ENCODE assay signal across 8 cellular contexts in genomic region chr19:33376423-33376822, GRCh38. TPM values are rescaled to one million over a fixed set of nuclear protein-coding genes. Genes with fewer than 3 reads are reported as not detected.
DNase-seq lines count a peak whose midpoint lies in the region; ATAC-seq and TF ChIP-seq lines count a peak whose summit lies in the region.
"Had no signal": no experiment of that assay in that cellular context is flagged by ENCODE, and none has a peak within 500 bp of the region (broad histone marks: within the 10 kb centered on the region; RNA-seq: fewer than 3 reads in every experiment).

No MANE protein-coding gene starts in this region.

- no peak overlapping the region for H3K56ac ChIP-seq in IMR-90 (ENCODE audit: extremely low read depth, insufficient read depth, low read length)

- H3K4me1 ChIP-seq in IMR-90 (ENCODE audit: control insufficient read depth, insufficient read depth, low read length) (peaks cover 8% of the 10 kb centered on the region), tibial artery (peaks cover 0 to 37% (median 16%) of the 10 kb centered on the region in 4 donors)

- H2BK120ac ChIP-seq in IMR-90 (ENCODE audit: low read depth, low read length): no peak overlapping the region

- H3K9me1 ChIP-seq in IMR-90 (ENCODE audit: insufficient read depth, low read length): peaks cover 33% of the 10 kb centered on the region

- no peak overlapping the region for H3K4me3 ChIP-seq in IMR-90 (ENCODE audit: insufficient read depth, low read depth, low read length)
- H3K4me3 ChIP-seq in tibial artery: no peak overlapping the region

- no peak overlapping the region for H2BK5ac ChIP-seq in IMR-90 (ENCODE audit: low read depth, low read length, poor library complexity, severe bottlenecking)

- H3K36me3 ChIP-seq in IMR-90 (ENCODE audit: control insufficient read depth, insufficient read depth, low read length) (peaks cover 10% of the 10 kb centered on the region), tibial artery (peaks cover 0 to 13% (median 4%) of the 10 kb centered on the region in 3 donors)

- ATAC-seq in IMR-90 (ENCODE audit: low read depth) (no peak), left colon (peak; percentile 57)

- no peak overlapping the region for H4K5ac ChIP-seq in IMR-90 (ENCODE audit: low read depth, low read length)

- in situ Hi-C loops in IMR-90 (cut with MboI; ENCODE audit: low sequenced_read_pairs): no loop called here

- H3K23ac ChIP-seq in IMR-90 (ENCODE audit: low read depth, low read length): no peak overlapping the region

- no peak overlapping the region for H3K18ac ChIP-seq in IMR-90 (ENCODE audit: low read depth, low read length)

- H3K79me1 ChIP-seq in IMR-90 (ENCODE audit: low read depth in 1 of 2, low read length in 2 of 2): peaks cover 22 to 62% of the 10 kb centered on the region in 2 experiments

- no peak overlapping the region for H3K9ac ChIP-seq in IMR-90 (ENCODE audit: low read depth, low read length)

- no peak overlapping the region for H2BK15ac ChIP-seq in IMR-90 (ENCODE audit: low read depth, low read length)

- H4K20me1 ChIP-seq in IMR-90 (ENCODE audit: insufficient read depth, low read length): peaks cover 73% of the 10 kb centered on the region

- no TSS peak for BruUV-seq in IMR-90 (replicated peaks; lab: Mats Ljungman, UMichigan)

- no peak for TF ChIP-seq RAD21 in IMR-90 (IDR thresholded peaks at IDR 0.05; ENCODE audit: low read length)

- no peak overlapping the region for H3K4ac ChIP-seq in IMR-90 (ENCODE audit: low read depth, low read length)

- peak overlapping the region; percentile 61; the same call in 1 of the 2 replicates for H3K14ac ChIP-seq in IMR-90 (replicated peaks; ENCODE audit: low read depth, low read length)

- H3K27me3 ChIP-seq in IMR-90 (ENCODE audit: control insufficient read depth, insufficient read depth, low read length) (no peaks in the 10 kb centered on the region), tibial artery (no peaks in the 10 kb centered on the region)

- CTCF ChIA-PET in IMR-90 (lab: Yijun Ruan, JAX): no interaction called here

- no peak overlapping the region for H3K27ac ChIP-seq in IMR-90 (ENCODE audit: insufficient read depth, low read length)
- H3K27ac ChIP-seq in tibial artery: no peak overlapping the region

- dilution Hi-C loops in IMR-90 (cut with HindIII; ENCODE audit: low sequenced_read_pairs, unreplicated experiment): no loop called here

- 0 out of 2 replicates have a peak, but pooled peaks have one; percentile 34 for TF ChIP-seq POLR2A in IMR-90 (IDR thresholded peaks at IDR 0.05; ENCODE audit: low read depth, low read length)

- no CpG with 5 or more reads among the region's 2 CpGs for WGBS in IMR-90 (ENCODE audit: extremely low coverage in 2 of 2, insufficient read length in 1 of 2), 2 experiments

- H4K8ac ChIP-seq in IMR-90 (ENCODE audit: low read depth in 2 of 2, low read length in 2 of 2): no peak overlapping the region

- peak overlapping the region; percentile 31 for H2AK9ac ChIP-seq in IMR-90 (replicated peaks; ENCODE audit: low read depth, low read length, poor library complexity)

- intact Hi-C loops in IMR-90 (cut with micrococcal nuclease): no loop called here
- intact Hi-C loops in left colon (cut with DNase I, micrococcal nuclease): no loop called here
- intact Hi-C loops in tibial artery (cut with DNase I; ENCODE audit: low total_unique reads): no loop called here

- POLR2A ChIA-PET in IMR-90 (lab: Charles Lee; ENCODE audit: unreplicated experiment): no interaction called here

- H3K9me3 ChIP-seq in IMR-90 (ENCODE audit: control insufficient read depth, insufficient read depth, low read length) (no peaks in the 10 kb centered on the region), tibial artery (no peaks in the 10 kb centered on the region)

- TF ChIP-seq CTCF in IMR-90 (conservative IDR thresholded peaks at IDR 0.05; ENCODE audit: low read depth, low read length): no peak
- no peak for TF ChIP-seq CTCF in tibial artery (IDR thresholded peaks at IDR 0.05)

- no peak overlapping the region for H2BK20ac ChIP-seq in IMR-90 (ENCODE audit: low read depth, low read length)

- no peak overlapping the region for H3K4me2 ChIP-seq in IMR-90 (ENCODE audit: low read depth, low read length)

- no peak overlapping the region for H2AK5ac ChIP-seq in IMR-90 (ENCODE audit: low read depth, low read length)

- H4K91ac ChIP-seq in IMR-90 (ENCODE audit: insufficient read depth, low read depth, low read length): no peak overlapping the region

- H2AFZ ChIP-seq in IMR-90 (replicated peaks; ENCODE audit: low read length, poor library complexity): no peak overlapping the region

- DNase-seq in IMR-90 (peak; percentile 87), astrocyte of the hippocampus (ENCODE audit: low read depth, low spot score) (peak; percentile 83), left colon (peak; percentile 91 to 93), tibial artery (peak; percentile 74 to 84), SKM-1 treated with dmso at 0.1 percent for 144 hours (lab: John Stamatoyannopoulos, UW; ENCODE audit: unreplicated experiment) (no peak)
- no peak for DNase-seq in stimulated activated naive CD4-positive, alpha-beta T cell treated with Interleukin-2 at 50 U/mL for 16 hours (lab: John Stamatoyannopoulos, UW)
- no peak for DNase-seq in activated CD4-positive, alpha-beta T cell treated with anti-CD3 and anti-CD28 coated beads, Interleukin-2, amount 50 U/mL, for 4 hours
- DNase-seq: H7 had no signal

TF ChIP-seq in IMR-90, 13 proteins besides CTCF, POLR2A, EP300 and RAD21:
- no peak for TF ChIP-seq MAFK (IDR thresholded peaks at IDR 0.05; ENCODE audit: low read depth, low read length)
- no peak for TF ChIP-seq NFE2L2 (IDR thresholded peaks at IDR 0.05; ENCODE audit: low read depth, low read length)
- TF ChIP-seq RFX5 (IDR thresholded peaks at IDR 0.05; ENCODE audit: low read depth, low read length): no peak
- TF ChIP-seq, protein P1, sequence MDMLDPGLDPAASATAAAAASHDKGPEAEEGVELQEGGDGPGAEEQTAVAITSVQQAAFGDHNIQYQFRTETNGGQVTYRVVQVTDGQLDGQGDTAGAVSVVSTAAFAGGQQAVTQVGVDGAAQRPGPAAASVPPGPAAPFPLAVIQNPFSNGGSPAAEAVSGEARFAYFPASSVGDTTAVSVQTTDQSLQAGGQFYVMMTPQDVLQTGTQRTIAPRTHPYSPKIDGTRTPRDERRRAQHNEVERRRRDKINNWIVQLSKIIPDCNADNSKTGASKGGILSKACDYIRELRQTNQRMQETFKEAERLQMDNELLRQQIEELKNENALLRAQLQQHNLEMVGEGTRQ (IDR thresholded peaks at IDR 0.05; ENCODE audit: low read depth, low read length): no peak
- TF ChIP-seq, protein P2, sequence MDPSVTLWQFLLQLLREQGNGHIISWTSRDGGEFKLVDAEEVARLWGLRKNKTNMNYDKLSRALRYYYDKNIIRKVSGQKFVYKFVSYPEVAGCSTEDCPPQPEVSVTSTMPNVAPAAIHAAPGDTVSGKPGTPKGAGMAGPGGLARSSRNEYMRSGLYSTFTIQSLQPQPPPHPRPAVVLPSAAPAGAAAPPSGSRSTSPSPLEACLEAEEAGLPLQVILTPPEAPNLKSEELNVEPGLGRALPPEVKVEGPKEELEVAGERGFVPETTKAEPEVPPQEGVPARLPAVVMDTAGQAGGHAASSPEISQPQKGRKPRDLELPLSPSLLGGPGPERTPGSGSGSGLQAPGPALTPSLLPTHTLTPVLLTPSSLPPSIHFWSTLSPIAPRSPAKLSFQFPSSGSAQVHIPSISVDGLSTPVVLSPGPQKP (IDR thresholded peaks at IDR 0.05; ENCODE audit: borderline replicate concordance, low read depth, low read length): no peak
- no peak for TF ChIP-seq MAZ (IDR thresholded peaks at IDR 0.05; ENCODE audit: borderline replicate concordance, low read depth, low read length)
- TF ChIP-seq CHD1 (IDR thresholded peaks at IDR 0.05; ENCODE audit: low read depth, low read length): 0 out of 2 replicates have a peak, but pooled peaks have one; percentile 18
- no peak for TF ChIP-seq MXI1 (IDR thresholded peaks at IDR 0.05; ENCODE audit: borderline replicate concordance, low read depth, low read length)
- TF ChIP-seq CEBPB (IDR thresholded peaks at IDR 0.05; ENCODE audit: low read depth, low read length): no peak
- TF ChIP-seq RCOR1 (IDR thresholded peaks at IDR 0.05; ENCODE audit: insufficient replicate concordance, low read length): no peak
- peak; percentile 29; the same call in 1 of the 2 replicates for TF ChIP-seq FOS (IDR thresholded peaks at IDR 0.05; ENCODE audit: low read depth, low read length)
- TF ChIP-seq SMC3 (IDR thresholded peaks at IDR 0.05; ENCODE audit: low read depth, low read length): no peak

RNA-seq across cellular contexts. Expression of gene CEBPG, which starts 2.9 kb away (rescaled TPM):
- total RNA-seq in IMR-90 (2012; rRNA removed) (14.3 and 21.1 TPM in 2 replicates), left colon (10 to 100 TPM; 70.1 to 73.2 TPM)
- 7.9 and 9.2 TPM in 2 replicates for polyA plus RNA-seq in IMR-90 (2012; rRNA removed)
- 2.9 and 4.9 TPM in 2 replicates for polyA plus RNA-seq in IMR-90 (2012; cell fraction: cytosol; rRNA removed)
- 2.6 and 13.3 TPM in 2 replicates for polyA plus RNA-seq in IMR-90 (2012; cell fraction: nucleus; rRNA removed; ENCODE audit: low replicate concordance)

Comparison
In these comparisons a context has a peak if more than half of its experiments do, and no peak if none do; other contexts are left out.
1. DNase-seq: peak in IMR-90 (single experiment), astrocyte of the hippocampus (single experiment), left colon (2 of 2) and tibial artery (2 of 2); none in SKM-1 treated with dmso at 0.1 percent for 144 hours (single experiment), stimulated activated naive CD4-positive, alpha-beta T cell treated with Interleukin-2 at 50 U/mL for 16 hours (single experiment) and activated CD4-positive, alpha-beta T cell treated with anti-CD3 and anti-CD28 coated beads, Interleukin-2, amount 50 U/mL, for 4 hours (0 of 2).